Comparison of ENCODE assay signal across 19 cellular contexts in the genomic region with DNA sequence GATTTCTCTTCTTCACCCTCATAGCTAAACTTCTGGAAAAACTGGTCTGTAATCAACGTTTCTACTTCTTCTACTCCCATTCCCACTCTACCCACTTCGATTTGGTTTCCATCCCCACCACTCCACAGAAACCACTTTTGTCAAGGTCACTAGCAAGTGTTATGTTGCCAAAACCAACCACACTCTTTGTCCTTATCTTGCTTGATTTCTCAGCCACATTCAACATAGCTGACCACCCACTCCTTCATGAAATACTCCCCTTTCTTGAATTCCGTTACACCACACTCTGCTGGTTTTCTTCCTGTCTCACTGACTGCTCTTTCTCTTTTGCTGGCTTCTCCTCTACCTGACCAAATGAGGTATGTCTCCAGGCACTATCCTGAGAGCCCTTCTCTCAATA. TPM values are rescaled to one million over a fixed set of nuclear protein-coding genes. Genes with fewer than 3 reads are reported as not detected.
DNase-seq lines count a peak whose midpoint lies in the region; ATAC-seq and TF ChIP-seq lines count a peak whose summit lies in the region.
"Had no signal": no experiment of that assay in that cellular context is flagged by ENCODE, and none has a peak within 500 bp of the region (broad histone marks: within the 10 kb centered on the region; RNA-seq: fewer than 3 reads in every experiment).

No MANE protein-coding gene starts in this region.

- POLR2A ChIA-PET in activated B cell treated with CpG ODN at 0.5 μM for 24 hours (lab: Charles Lee) = interaction anchor here (1.0 to 1.3 kb wide), 2 partner anchors 75 to 97 kb away, joined by 3 to 5 read pairs; no protein-coding TSS in a partner anchor

- no peak for ATAC-seq in activated B cell treated with CpG ODN at 0.5 μM for 24 hours (ENCODE audit: low read depth)
- ATAC-seq in memory B cell (ENCODE audit: low read depth) = peak; percentile 34
- no peak for ATAC-seq in GM21529 (IDR thresholded peaks at IDR 0.05; ENCODE audit: unreplicated experiment)
- ATAC-seq in heart right ventricle = no peak
- ATAC-seq: GM23338, SK-N-SH treated with all-trans-retinoic acid at 6 μM for 48 hours had no signal

- H3K4me1 ChIP-seq in heart right ventricle = peaks cover 0 to 10% (median 0%) of the 10 kb centered on the region in 9 donors
- H3K4me1 ChIP-seq: right atrium auricular region had no signal

- peaks cover 0 to 44% (median 25%) of the 10 kb centered on the region in 7 donors for H3K27me3 ChIP-seq in heart right ventricle
- H3K27me3 ChIP-seq: right atrium auricular region, upper lobe of left lung had no signal

- peak overlapping the region; percentile 63 for H3K27ac Mint-ChIP-seq in activated B cell treated with CpG ODN at 0.5 μM for 24 hours
- H3K27ac Mint-ChIP-seq in memory B cell = peak overlapping the region; percentile 7
- H3K27ac Mint-ChIP-seq: endodermal cell, GM23338 had no signal

- H3K4me3 Mint-ChIP-seq in activated B cell treated with CpG ODN at 0.5 μM for 24 hours (peak overlapping the region; percentile 13), memory B cell (peak overlapping the region; percentile 34)
- H3K4me3 Mint-ChIP-seq: endodermal cell, GM23338 had no signal

- WGBS in heart right ventricle, 2 donors = 41 to 48% methylated on average over 3 of the region's 3 CpGs

- no peaks in the 10 kb centered on the region for H3K36me3 ChIP-seq in heart right ventricle
- H3K36me3 ChIP-seq: right atrium auricular region, upper lobe of left lung had no signal

- intact Hi-C loops in activated B cell treated with CpG ODN at 0.5 μM for 24 hours (cut with micrococcal nuclease) (no loop called here), heart right ventricle (cut with DNase I) (no loop called here)

- H3K27ac ChIP-seq in heart right ventricle = no peak overlapping the region
- H3K27ac ChIP-seq: right atrium auricular region, upper lobe of left lung had no signal

- H3K36me3 Mint-ChIP-seq in activated B cell treated with CpG ODN at 0.5 μM for 24 hours (ENCODE audit: low read depth) (peaks cover 61% of the 10 kb centered on the region), memory B cell (peaks cover 24% of the 10 kb centered on the region)

- CTCF ChIA-PET in activated B cell treated with CpG ODN at 0.5 μM for 24 hours (lab: Charles Lee) = no interaction called here

- H3K9me3 Mint-ChIP-seq in activated B cell treated with CpG ODN at 0.5 μM for 24 hours (no peaks in the 10 kb centered on the region), memory B cell (no peaks in the 10 kb centered on the region)
- H3K9me3 Mint-ChIP-seq: endodermal cell, GM23338 had no signal

- H3K4me3 ChIP-seq in heart right ventricle = no peak overlapping the region
- H3K4me3 ChIP-seq: GM23338, right atrium auricular region, upper lobe of left lung had no signal

- TF ChIP-seq CTCF in GM20000 (IDR thresholded peaks at IDR 0.05; ENCODE audit: extremely low read depth, missing control alignments) (no peak), activated B cell treated with CpG ODN at 0.5 μM for 24 hours (IDR thresholded peaks at IDR 0.05) (no peak), heart right ventricle (IDR thresholded peaks at IDR 0.05) (no peak)

- H3K9me3 ChIP-seq in heart right ventricle = no peaks in the 10 kb centered on the region
- H3K9me3 ChIP-seq: right atrium auricular region, upper lobe of left lung had no signal

- no peaks in the 10 kb centered on the region for H3K27me3 Mint-ChIP-seq in activated B cell treated with CpG ODN at 0.5 μM for 24 hours
- H3K27me3 Mint-ChIP-seq in memory B cell = no peaks in the 10 kb centered on the region

- DNase-seq in GF-D8 (lab: John Stamatoyannopoulos, UW) (peak; percentile 52), GM20000 (ENCODE audit: low spot score) (peak; percentile 36), activated B cell treated with CpG ODN at 0.5 μM for 24 hours (no peak), memory B cell (ENCODE audit: low spot score in 2 of 2) (no peak), heart right ventricle (no peak), DMS53 treated with DMSO at 0.1 percent for 48 hours (lab: John Stamatoyannopoulos, UW; ENCODE audit: unreplicated experiment) (no peak)
- DNase-seq: activated CD4-positive, alpha-beta T cell treated with anti-CD3 and anti-CD28 coated beads for 4 hours; endodermal cell; foreskin fibroblast; mammary epithelial cell; NCI-H1436 treated with DMSO at 0.1 percent for 48 hours; NCI-H446; stimulated activated CD4-positive, alpha-beta T cell treated with anti-CD3 and anti-CD28 coated beads, Interleukin-2, amount 100 ng/mL, for 24 hours; upper lobe of left lung had no signal

- peaks cover 67% of the 10 kb centered on the region for H3K4me1 Mint-ChIP-seq in activated B cell treated with CpG ODN at 0.5 μM for 24 hours
- peaks cover 44% of the 10 kb centered on the region for H3K4me1 Mint-ChIP-seq in memory B cell
- H3K4me1 Mint-ChIP-seq: endodermal cell had no signal

RNA-seq across cellular contexts. Expression of gene IKZF3, which starts 11.9 kb away (rescaled TPM):
- total RNA-seq in activated B cell treated with CpG ODN at 0.5 μM for 24 hours (208 and 220 TPM in 2 replicates), heart right ventricle (1 to 10 TPM in 1 of 10 donors, under 1 TPM in 9; 0.11 to 5.0 (median 0.31) TPM)
- under 1 TPM; 0.06 to 0.22 TPM for polyA plus RNA-seq in heart right ventricle
- polyA plus RNA-seq: mammary epithelial cell had no signal

RNA-seq across cellular contexts. Expression of gene ZPBP2, which starts 15.8 kb away (rescaled TPM):
- total RNA-seq in activated B cell treated with CpG ODN at 0.5 μM for 24 hours = 1.2 and 1.6 TPM in 2 replicates
- not detected for total RNA-seq in heart right ventricle
- not detected for polyA plus RNA-seq in heart right ventricle
- total RNA-seq: cardiac septum, endodermal cell, GM23338, mammary epithelial cell, right atrium auricular region, upper lobe of left lung had no signal
- polyA plus RNA-seq: GM23338, mammary epithelial cell had no signal

Comparison
In these comparisons a context has a peak if more than half of its experiments do, and no peak if none do; other contexts are left out.
1. DNase-seq: peak in GF-D8 (single experiment) and GM20000 (single experiment); none in activated B cell treated with CpG ODN at 0.5 μM for 24 hours (single experiment), memory B cell (0 of 2), heart right ventricle (0 of 2) and DMS53 treated with DMSO at 0.1 percent for 48 hours (single experiment).
2. RNA of gene IKZF3, which starts 11.9 kb away (total RNA-seq): 208 to 220 TPM in activated B cell treated with CpG ODN at 0.5 μM for 24 hours; 0.11 to 5.0 TPM in heart right ventricle; every median in the first group is over 10 times any median in the second.